Comparison of ENCODE assay signal across 18 cellular contexts in genomic region chr6:142696689-142697088, GRCh38.
DNase-seq lines count a peak whose midpoint lies in the region; ATAC-seq, FAIRE-seq and TF ChIP-seq lines count a peak whose summit lies in the region.
"Had no signal": no experiment of that assay in that cellular context is flagged by ENCODE, and none has a peak within 500 bp of the region (broad histone marks: within the 10 kb centered on the region; RNA-seq: fewer than 3 reads in every experiment).

No MANE protein-coding gene starts in this region.

- DNase-seq in EH (ENCODE audit: low read depth) (peak; percentile 46), RWPE1 (ENCODE audit: low spot score) (no peak), kidney tubule cell (ENCODE audit: low spot score) (peak; percentile 53), small intestine (peak; percentile 17), omental fat pad (ENCODE audit: low spot score) (no peak), SW480 (ENCODE audit: low spot score) (no peak)
- DNase-seq in activated naive CD4-positive, alpha-beta T cell treated with anti-CD3 and anti-CD28 coated beads for 36 hours, result no peak
- DNase-seq: activated CD4-positive, alpha-beta T cell treated with anti-CD3 and anti-CD28 coated beads, Interleukin-2, amount 50 U/mL, for 48 hours; midbrain; NCI-H510A treated with DMSO at 0.1 percent for 48 hours; retina; stimulated activated naive CD8-positive, alpha-beta T cell treated with anti-CD3 and anti-CD28 coated beads, Interleukin-15, amount 100 ng/mL, for 72 hours; T1000 had no signal

- no peak for TF ChIP-seq CTCF in RWPE1 (conservative IDR thresholded peaks at IDR 0.05; ENCODE audit: low read depth)
- TF ChIP-seq CTCF in omental fat pad (IDR thresholded peaks at IDR 0.05), result no peak

- CTCF ChIA-PET in RWPE1 (lab: Yijun Ruan, JAX), result interaction anchor here (0.6 kb wide), 1 partner anchor 753 kb away, joined by 4 read pairs; no protein-coding TSS in a partner anchor
- CTCF ChIA-PET in activated naive CD4-positive, alpha-beta T cell treated with anti-CD3 and anti-CD28 coated beads for 36 hours (lab: Charles Lee), result interaction anchor here (0.6 to 0.9 kb wide), 2 partner anchors 16 to 330 kb away, joined by 3 to 5 read pairs; no protein-coding TSS in a partner anchor

- intact Hi-C loops in activated naive CD4-positive, alpha-beta T cell treated with anti-CD3 and anti-CD28 coated beads for 36 hours (cut with micrococcal nuclease), result loop anchor here (10.0 kb wide), 1 partner anchor 1318 kb away; no protein-coding TSS in a partner anchor

- POLR2A ChIA-PET in RWPE1 (lab: Yijun Ruan, JAX; ENCODE audit: low non-redundant PET), result no interaction called here

- no peaks in the 10 kb centered on the region for H3K9me3 Mint-ChIP-seq in activated naive CD4-positive, alpha-beta T cell treated with anti-CD3 and anti-CD28 coated beads for 36 hours
- H3K9me3 Mint-ChIP-seq: activated T-helper 2 cell treated with anti-CD3 and anti-CD28 coated beads, Interferon-gamma antibody, Interleukin-2, Interleukin-4, amounts not matched to agents 10 μg/mL and 5 μg/mL and 100 μg/mL, durations not matched to agents 14 hours and 24 hours and 36 hours; central memory CD8-positive, alpha-beta T cell had no signal

- no peaks in the 10 kb centered on the region for H3K36me3 Mint-ChIP-seq in activated naive CD4-positive, alpha-beta T cell treated with anti-CD3 and anti-CD28 coated beads for 36 hours (ENCODE audit: low read depth)

- FAIRE-seq in small intestine (lab: Jason Lieb, UNC), result no peak
- FAIRE-seq: G401.6 had no signal

- no peaks in the 10 kb centered on the region for H3K4me1 ChIP-seq in small intestine (ENCODE audit: control insufficient read depth in 2 of 2, insufficient read depth in 1 of 2, low read depth in 1 of 2, low read length in 1 of 2)

- peaks cover 23% of the 10 kb centered on the region for H3K4me1 Mint-ChIP-seq in activated naive CD4-positive, alpha-beta T cell treated with anti-CD3 and anti-CD28 coated beads for 36 hours (ENCODE audit: low read depth)

- no peak overlapping the region for H3K4me3 Mint-ChIP-seq in activated naive CD4-positive, alpha-beta T cell treated with anti-CD3 and anti-CD28 coated beads for 36 hours
- H3K4me3 Mint-ChIP-seq: central memory CD8-positive, alpha-beta T cell; stimulated activated naive CD8-positive, alpha-beta T cell treated with anti-CD3 and anti-CD28 coated beads, Interleukin-15, amount 100 ng/mL, for 72 hours had no signal

- H3K36me3 ChIP-seq in small intestine (ENCODE audit: control insufficient read depth in 2 of 2, insufficient read depth in 2 of 2, low read length in 2 of 2), result no peaks in the 10 kb centered on the region
- H3K36me3 ChIP-seq: BLaER1 treated with 17β-estradiol and CSF1 and Interleukin-3, amounts not matched to agents 10 nM and 100 nM had no signal

- no peak overlapping the region for H3K4me3 ChIP-seq in small intestine (ENCODE audit: low read depth in 1 of 2, low read length in 2 of 2)
- H3K4me3 ChIP-seq: BLaER1 treated with 17β-estradiol and CSF1 and Interleukin-3, amounts not matched to agents 10 nM and 100 nM had no signal

- WGBS in small intestine, 3 donors, result 21 to 54% (median 46%) methylated on average over 6 of the region's 6 CpGs

- no peak overlapping the region for H3K27ac Mint-ChIP-seq in activated naive CD4-positive, alpha-beta T cell treated with anti-CD3 and anti-CD28 coated beads for 36 hours
- H3K27ac Mint-ChIP-seq: activated T-helper 2 cell treated with anti-CD3 and anti-CD28 coated beads, Interferon-gamma antibody, Interleukin-2, Interleukin-4, amounts not matched to agents 10 μg/mL and 5 μg/mL and 100 μg/mL, durations not matched to agents 14 hours and 24 hours and 36 hours; stimulated activated naive CD8-positive, alpha-beta T cell treated with anti-CD3 and anti-CD28 coated beads, Interleukin-15, amount 100 ng/mL, for 72 hours had no signal

- no peaks in the 10 kb centered on the region for H3K27me3 Mint-ChIP-seq in activated naive CD4-positive, alpha-beta T cell treated with anti-CD3 and anti-CD28 coated beads for 36 hours (ENCODE audit: low read depth)
- H3K27me3 Mint-ChIP-seq: central memory CD8-positive, alpha-beta T cell; stimulated activated naive CD8-positive, alpha-beta T cell treated with anti-CD3 and anti-CD28 coated beads, Interleukin-15, amount 100 ng/mL, for 72 hours had no signal

- peak overlapping the region; percentile 47 for H3K27ac ChIP-seq in RWPE1
- no peak overlapping the region for H3K27ac ChIP-seq in small intestine (ENCODE audit: low read depth in 1 of 2, low read length in 1 of 2)
- H3K27ac ChIP-seq: BLaER1 treated with 17β-estradiol and CSF1 and Interleukin-3, amounts not matched to agents 10 nM and 100 nM had no signal

- H3K9me3 ChIP-seq in small intestine (ENCODE audit: control insufficient read depth, low read depth), result no peaks in the 10 kb centered on the region
- H3K9me3 ChIP-seq: BLaER1 treated with 17β-estradiol and CSF1 and Interleukin-3, amounts not matched to agents 10 nM and 100 nM had no signal

- no peaks in the 10 kb centered on the region for H3K27me3 ChIP-seq in small intestine (ENCODE audit: control insufficient read depth in 2 of 2, insufficient read depth in 2 of 2, low read length in 2 of 2)
- H3K27me3 ChIP-seq: BLaER1 treated with 17β-estradiol and CSF1 and Interleukin-3, amounts not matched to agents 10 nM and 100 nM had no signal

- ATAC-seq in GM21825 (IDR thresholded peaks at IDR 0.05; ENCODE audit: unreplicated experiment), result no peak
- no peak for ATAC-seq in omental fat pad (ENCODE audit: low FRiP score)
- ATAC-seq: stimulated activated naive CD8-positive, alpha-beta T cell treated with anti-CD3 and anti-CD28 coated beads, Interleukin-15, amount 100 ng/mL, for 72 hours had no signal

Comparison
In these comparisons a context has a peak if more than half of its experiments do, and no peak if none do; other contexts are left out.
1. DNase-seq: peak in EH (single experiment), kidney tubule cell (single experiment) and small intestine (single experiment); none in RWPE1 (single experiment), omental fat pad (single experiment), SW480 (single experiment) and activated naive CD4-positive, alpha-beta T cell treated with anti-CD3 and anti-CD28 coated beads for 36 hours (single experiment).